Comparison of ENCODE assay signal across 21 cellular contexts in genomic region chr17:76932402-76933333, GRCh38.
"Had no signal": no experiment of that assay in that cellular context is flagged by ENCODE, and none has a peak within 500 bp of the region (broad histone marks: within the 10 kb centered on the region; RNA-seq: fewer than 3 reads in every experiment).

No MANE protein-coding gene starts in this region.

- H3K4me3 ChIP-seq: MG63, SJSA1, SK-N-MC had no signal

- H3K36me3 ChIP-seq: MG63 had no signal

- H3K9me3 ChIP-seq: MG63, SJSA1 had no signal

- DNase-seq: IMR-90, Karpas-422, KG1, MG63, NCI-H1092, NCI-H1436, NCI-H187, NCI-H2029, NCI-H2081 treated with DMSO at 0.1 percent for 48 hours, NCI-H2171, NCI-H226, NCI-H446, NCI-H510A, NCI-H526, Right ventricle myocardium superior, RPMI8226, SIG-M5, SW 1271 had no signal

- H3K27me3 ChIP-seq: MG63, SJSA1 had no signal

- H3K27ac ChIP-seq: SJSA1, SK-N-MC had no signal

- ATAC-seq: HepG2 had no signal
